ENCODE assay signal across 13 cellular contexts in the genomic region with DNA sequence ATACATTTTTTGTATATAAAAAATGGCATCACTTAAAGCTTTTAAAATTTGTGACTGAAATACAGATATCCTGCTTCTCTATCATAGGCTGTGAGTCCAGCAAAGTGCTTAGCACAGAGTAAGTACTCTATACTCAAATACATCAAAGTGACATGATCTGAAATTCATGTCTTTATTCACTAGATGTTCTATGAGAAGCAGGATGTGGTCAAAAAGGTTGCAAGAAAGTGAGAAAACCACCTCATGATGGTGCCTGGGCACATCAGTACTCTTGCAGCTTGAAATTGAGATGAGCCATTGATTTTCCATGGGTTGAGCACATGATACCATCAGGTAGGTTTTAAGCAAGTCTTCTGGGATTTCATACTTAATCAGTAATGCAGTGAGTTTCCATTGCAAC. TPM values are rescaled to one million over a fixed set of nuclear protein-coding genes. Genes with fewer than 3 reads are reported as not detected.
DNase-seq lines count a peak whose midpoint lies in the region; ATAC-seq and TF ChIP-seq lines count a peak whose summit lies in the region.
"Had no signal": no experiment of that assay in that cellular context is flagged by ENCODE, and none has a peak within 500 bp of the region (broad histone marks: within the 10 kb centered on the region; RNA-seq: fewer than 3 reads in every experiment).

No MANE protein-coding gene starts in this region.

- no peak for TF ChIP-seq CTCF in nephron (IDR thresholded peaks at IDR 0.05; ENCODE audit: unreplicated experiment in 3 of 3)

- DNase-seq in activated CD4-positive, alpha-beta T cell treated with anti-CD3 and anti-CD28 coated beads for 48 hours: peak; percentile 57
- DNase-seq in activated CD4-positive, alpha-beta T cell treated with anti-CD3 and anti-CD28 coated beads for 4 hours: no peak
- no peak for DNase-seq in T-helper 17 cell
- DNase-seq in T1000 (lab: John Stamatoyannopoulos, UW): no peak
- DNase-seq in NCI-H2081 (lab: John Stamatoyannopoulos, UW): no peak
- no peak for DNase-seq in HUDEP-2 (lab: John Stamatoyannopoulos, UW; ENCODE audit: unreplicated experiment in 76 of 76)
- DNase-seq: kidney, nephron progenitor cell, right lobe of liver had no signal

- H3K36me3 Mint-ChIP-seq in T-helper 17 cell (ENCODE audit: low read depth) (no peaks in the 10 kb centered on the region), nephron (ENCODE audit: low read depth) (no peaks in the 10 kb centered on the region)

- H3K27me3 Mint-ChIP-seq in T-helper 17 cell (peaks cover 7% of the 10 kb centered on the region), nephron (ENCODE audit: low read depth) (no peaks in the 10 kb centered on the region)

- peaks cover 2% of the 10 kb centered on the region for H3K9me3 Mint-ChIP-seq in nephron
- H3K9me3 Mint-ChIP-seq: nephron progenitor cell had no signal

- H3K27ac Mint-ChIP-seq in T-helper 17 cell (no peak overlapping the region), nephron (peak overlapping the region in 2 of 3 experiments; percentile 22 to 75)
- H3K27ac Mint-ChIP-seq: nephron progenitor cell had no signal

- H3K9me3 ChIP-seq in T-helper 17 cell (ENCODE audit: control insufficient read depth, low read length, poor library complexity, severe bottlenecking): no peaks in the 10 kb centered on the region
- H3K9me3 ChIP-seq: right lobe of liver had no signal

- H3K4me3 Mint-ChIP-seq in T-helper 17 cell (no peak overlapping the region), nephron (no peak overlapping the region)
- H3K4me3 Mint-ChIP-seq: nephron progenitor cell had no signal

- H3K4me1 Mint-ChIP-seq in T-helper 17 cell (peaks cover 9% of the 10 kb centered on the region), nephron (peaks cover 28% of the 10 kb centered on the region)

- ATAC-seq in GM21367 (IDR thresholded peaks at IDR 0.05; ENCODE audit: unreplicated experiment) (peak; percentile 58), T-helper 17 cell (peak; percentile 83)

RNA-seq across cellular contexts. Expression of a gene that starts 20.4 kb away (rescaled TPM):
- total RNA-seq in T-helper 17 cell: not detected
- total RNA-seq: bronchial epithelial cell, glomerular endothelial cell, right lobe of liver had no signal

RNA-seq across cellular contexts. Expression of a gene that starts 49.5 kb away (rescaled TPM):
- not detected for total RNA-seq in T-helper 17 cell
- total RNA-seq: glomerular endothelial cell had no signal
